In genomic region chr12:50926415-50926814, GRCh38 we compare ENCODE assay signal across 10 cellular contexts.
A peak's percentile ranks its signal among the peaks of the same experiment; 100 is the strongest.
DNase-seq lines count a peak whose midpoint lies in the region; ATAC-seq and TF ChIP-seq lines count a peak whose summit lies in the region.
"Had no signal": no experiment of that assay in that cellular context is flagged by ENCODE, and none has a peak within 500 bp of the region (broad histone marks: within the 10 kb centered on the region; RNA-seq: fewer than 3 reads in every experiment).

No MANE protein-coding gene starts in this region.

- H3K36me3 ChIP-seq in KMS-11 (ENCODE audit: insufficient read depth) (no peaks in the 10 kb centered on the region), endocrine pancreas (ENCODE audit: control insufficient read depth, insufficient read depth, low read length) (no peaks in the 10 kb centered on the region)

- peak overlapping the region; percentile 80 for H3K4me3 Mint-ChIP-seq in nephron progenitor cell

- H3K9me3 Mint-ChIP-seq in nephron progenitor cell: no peaks in the 10 kb centered on the region

- no peaks in the 10 kb centered on the region for H3K79me2 ChIP-seq in KMS-11 (ENCODE audit: insufficient read depth, low read depth)

- H3K27ac ChIP-seq in 22Rv1 (peak overlapping the region; percentile 96), KMS-11 (no peak overlapping the region)

- H3K9ac ChIP-seq in KMS-11 (no peak overlapping the region), endocrine pancreas (ENCODE audit: control insufficient read depth, insufficient read depth, low read length) (no peak overlapping the region)

- H3K4me2 ChIP-seq in KMS-11: peak overlapping the region; percentile 83

- no peak overlapping the region for H2AFZ ChIP-seq in KMS-11 (ENCODE audit: low read depth)

- DNase-seq in nephron progenitor cell (no peak), NCI-H2029 treated with DMSO at 0.1 percent for 48 hours (lab: John Stamatoyannopoulos, UW) (no peak), T-helper 9 cell (no peak)
- DNase-seq: DMS153; stimulated activated naive CD4-positive, alpha-beta T cell had no signal

- no peak overlapping the region for H3K4me3 ChIP-seq in KMS-11 (IDR thresholded peaks at IDR 0.05; ENCODE audit: insufficient read depth, low read depth, low read length)
- peak overlapping the region; percentile 83 for H3K4me3 ChIP-seq in endocrine pancreas (ENCODE audit: control insufficient read depth, insufficient read depth, low read length)

- H4K20me1 ChIP-seq in KMS-11 (ENCODE audit: insufficient read depth): no peaks in the 10 kb centered on the region

- peaks cover 12% of the 10 kb centered on the region for H3K36me3 Mint-ChIP-seq in nephron progenitor cell (ENCODE audit: low read depth)

- H3K9me3 ChIP-seq in endocrine pancreas (ENCODE audit: control insufficient read depth, low read length): no peaks in the 10 kb centered on the region

- peaks cover 6% of the 10 kb centered on the region for H3K27me3 Mint-ChIP-seq in nephron progenitor cell (ENCODE audit: low read depth, poor library complexity)

- no peak overlapping the region for H3K27ac Mint-ChIP-seq in nephron progenitor cell

- H3K27me3 ChIP-seq in KMS-11 (ENCODE audit: insufficient read depth, low read depth): no peaks in the 10 kb centered on the region
- no peaks in the 10 kb centered on the region for H3K27me3 ChIP-seq in endocrine pancreas (ENCODE audit: control insufficient read depth, insufficient read depth, low read length)

- H3K4me1 ChIP-seq in KMS-11 (ENCODE audit: low read depth, poor library complexity, severe bottlenecking) (peaks cover 64% of the 10 kb centered on the region), endocrine pancreas (ENCODE audit: control insufficient read depth, insufficient read depth, low read length) (peaks cover 5% of the 10 kb centered on the region)

- ATAC-seq in GM18511 (IDR thresholded peaks at IDR 0.05; ENCODE audit: unreplicated experiment) (no peak), GM18498 (IDR thresholded peaks at IDR 0.05; ENCODE audit: unreplicated experiment) (no peak)

- no peak for TF ChIP-seq CTCF in 22Rv1 (IDR thresholded peaks at IDR 0.05)
- no peak for TF ChIP-seq CTCF in KMS-11 (conservative IDR thresholded peaks at IDR 0.05; ENCODE audit: low read depth, low read length)
- no peak for TF ChIP-seq CTCF in nephron progenitor cell (IDR thresholded peaks at IDR 0.05)

- peaks cover 68% of the 10 kb centered on the region for H3K4me1 Mint-ChIP-seq in nephron progenitor cell
